Comparison of ENCODE assay signal across 8 cellular contexts in the genomic region with DNA sequence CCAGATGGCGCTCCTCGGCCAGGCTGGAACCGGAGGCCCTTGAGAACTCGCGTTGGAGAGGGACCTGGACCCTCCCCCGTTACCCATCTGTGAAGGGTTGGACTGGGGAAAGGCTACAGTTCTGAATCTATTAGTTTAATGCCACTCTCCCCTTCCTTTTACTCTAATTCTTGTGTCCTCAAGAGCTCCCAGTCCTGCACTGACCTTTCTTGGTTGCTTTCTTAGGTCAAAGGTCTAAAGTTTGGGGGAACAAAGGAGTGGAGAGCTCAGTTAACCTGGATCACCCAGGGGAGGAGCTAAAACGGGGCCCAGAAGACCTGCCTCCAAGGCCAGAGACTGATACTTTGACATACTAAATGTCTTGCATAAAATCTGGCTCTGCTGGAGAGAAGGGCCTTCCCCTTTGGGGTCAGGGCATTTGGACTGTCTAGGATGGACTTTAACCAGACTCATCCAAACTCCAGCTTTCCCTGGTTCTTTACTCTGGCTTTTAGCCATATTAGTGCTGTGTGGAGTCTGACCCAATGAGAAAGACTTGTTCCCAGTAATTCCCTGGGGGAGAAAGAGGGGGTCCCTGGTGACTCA. TPM values are rescaled to one million over a fixed set of nuclear protein-coding genes. Genes with fewer than 3 reads are reported as not detected.
DNase-seq lines count a peak whose midpoint lies in the region; ATAC-seq and TF ChIP-seq lines count a peak whose summit lies in the region.

No MANE protein-coding gene starts in this region.

- TF ChIP-seq CTCF in OCI-LY1 (IDR thresholded peaks at IDR 0.05; ENCODE audit: low read length), result peak; percentile 95; the same call in 1 of the 2 replicates
- TF ChIP-seq CTCF in neutrophil (IDR thresholded peaks at IDR 0.05), result no peak

- ATAC-seq in GM18861 (IDR thresholded peaks at IDR 0.05; ENCODE audit: unreplicated experiment), result no peak

- H3K4me1 ChIP-seq in CD4-positive, alpha-beta memory T cell (ENCODE audit: insufficient read depth, low read length), result peaks cover 13% of the 10 kb centered on the region
- H3K4me1 ChIP-seq in OCI-LY1 (ENCODE audit: insufficient read depth, low read length, severe bottlenecking) (peaks cover 14% of the 10 kb centered on the region), endocrine pancreas (ENCODE audit: control insufficient read depth, insufficient read depth, low read length) (no peaks in the 10 kb centered on the region), neutrophil (ENCODE audit: control insufficient read depth in 1 of 2, insufficient read depth in 1 of 2, low read depth in 1 of 2, low read length in 1 of 2) (peaks cover 24% of the 10 kb centered on the region in 2 experiments)

- no peak overlapping the region for H2AFZ ChIP-seq in OCI-LY1 (ENCODE audit: low read length)

- peak overlapping the region in 1 of 2 donors; percentile 62 for H3K4me3 ChIP-seq in CD4-positive, alpha-beta memory T cell (ENCODE audit: low read length in 2 of 2)
- H3K4me3 ChIP-seq in OCI-LY1 (ENCODE audit: low read depth, low read length, poor library complexity, severe bottlenecking) (no peak overlapping the region), endocrine pancreas (ENCODE audit: control insufficient read depth, insufficient read depth, low read length) (no peak overlapping the region), neutrophil (ENCODE audit: low read depth in 1 of 2, low read length in 1 of 2) (peak overlapping the region; percentile 83 to 86)

- H3K36me3 ChIP-seq in CD4-positive, alpha-beta memory T cell (ENCODE audit: insufficient read depth, low read length), result peaks cover 24% of the 10 kb centered on the region
- peaks cover 21% of the 10 kb centered on the region for H3K36me3 ChIP-seq in OCI-LY1 (ENCODE audit: insufficient read depth, low read length)
- peaks cover 4% of the 10 kb centered on the region for H3K36me3 ChIP-seq in endocrine pancreas (ENCODE audit: control insufficient read depth, insufficient read depth, low read length)
- peaks cover 32% of the 10 kb centered on the region for H3K36me3 ChIP-seq in neutrophil

- no peaks in the 10 kb centered on the region for H4K20me1 ChIP-seq in OCI-LY1 (ENCODE audit: insufficient read depth, low read length)

- H3K9me3 ChIP-seq in CD4-positive, alpha-beta memory T cell (ENCODE audit: control insufficient read depth in 1 of 2, low read length in 2 of 2), result no peaks in the 10 kb centered on the region
- H3K9me3 ChIP-seq in OCI-LY1 (ENCODE audit: low read length) (no peaks in the 10 kb centered on the region), endocrine pancreas (ENCODE audit: control insufficient read depth, low read length) (no peaks in the 10 kb centered on the region), neutrophil (no peaks in the 10 kb centered on the region)

- peak overlapping the region; percentile 84 for H3K4me2 ChIP-seq in OCI-LY1 (ENCODE audit: low read length)

- CTCF ChIA-PET in CD4-positive, alpha-beta memory T cell (lab: Charles Lee; ENCODE audit: partially characterized antibody), result interaction anchor here (0.5 to 13.5 kb wide), 31 partner anchors 9 to 216 kb away, joined by 3 to 343 read pairs (median 9); partner anchors contain the start of genes CD4, CDCA3, COPS7A and GNB3

- no peaks in the 10 kb centered on the region for H3K9me2 ChIP-seq in OCI-LY1 (ENCODE audit: low read depth, low read length)

- no peaks in the 10 kb centered on the region for H3K9me3 Mint-ChIP-seq in CD4-positive, alpha-beta memory T cell

- no peak for DNase-seq in CD4-positive, alpha-beta memory T cell
- DNase-seq in NCI-H524 treated with DMSO at 0.1 percent for 48 hours (lab: John Stamatoyannopoulos, UW), result no peak
- no peak for DNase-seq in NCI-H1694 (lab: John Stamatoyannopoulos, UW)
- no peak for DNase-seq in GM19240 (ENCODE audit: insufficient read length, low spot score)

- no peak overlapping the region for H3K9ac ChIP-seq in OCI-LY1 (ENCODE audit: low read length)
- peak overlapping the region; percentile 42 for H3K9ac ChIP-seq in endocrine pancreas (ENCODE audit: control insufficient read depth, insufficient read depth, low read length)

- H3K36me3 Mint-ChIP-seq in CD4-positive, alpha-beta memory T cell, result peaks cover 5 to 33% of the 10 kb centered on the region in 2 donors

- peaks cover 10 to 26% (median 18%) of the 10 kb centered on the region in 4 donors for H3K4me1 Mint-ChIP-seq in CD4-positive, alpha-beta memory T cell

- no peaks in the 10 kb centered on the region for H3K79me2 ChIP-seq in OCI-LY1 (ENCODE audit: insufficient read depth, low read length)

- POLR2A ChIA-PET in CD4-positive, alpha-beta memory T cell (lab: Charles Lee; ENCODE audit: partially characterized antibody), result interaction anchor here (0.8 to 4.6 kb wide), 27 partner anchors 10 to 355 kb away, joined by 3 to 52 read pairs (median 13); partner anchors contain the start of genes C12orf57, C1RL, CD4 and CDCA3

- peak overlapping the region; percentile 99 to 100 (median 99) for H3K27ac Mint-ChIP-seq in CD4-positive, alpha-beta memory T cell

- H3K27ac ChIP-seq in CD4-positive, alpha-beta memory T cell (ENCODE audit: low read depth, low read length), result peak overlapping the region; percentile 84
- H3K27ac ChIP-seq in OCI-LY1 (ENCODE audit: low read depth, low read length, poor library complexity, severe bottlenecking) (no peak overlapping the region), neutrophil (peak overlapping the region; percentile 97)

- H3F3A ChIP-seq in OCI-LY1 (ENCODE audit: insufficient read depth, low read length), result no peaks in the 10 kb centered on the region

- peak overlapping the region; percentile 94 to 98 (median 96) for H3K4me3 Mint-ChIP-seq in CD4-positive, alpha-beta memory T cell

- H3K27me3 Mint-ChIP-seq in CD4-positive, alpha-beta memory T cell, result peaks cover 0 to 4% of the 10 kb centered on the region in 2 donors

- no peaks in the 10 kb centered on the region for H3K27me3 ChIP-seq in CD4-positive, alpha-beta memory T cell (ENCODE audit: insufficient read depth, low read length)
- H3K27me3 ChIP-seq in OCI-LY1 (ENCODE audit: insufficient read depth, low read length) (no peaks in the 10 kb centered on the region), endocrine pancreas (ENCODE audit: control insufficient read depth, insufficient read depth, low read length) (no peaks in the 10 kb centered on the region), neutrophil (no peaks in the 10 kb centered on the region)

- intact Hi-C loops in CD4-positive, alpha-beta memory T cell (cut with micrococcal nuclease), result loop anchor here (1.0 kb wide), 9 partner anchors 12 to 118 kb away; partner anchors contain the start of genes CDCA3, COPS7A, PTMS and ZNF384

RNA-seq across cellular contexts. Expression of gene MLF2, which starts 0.9 kb away (rescaled TPM):
- total RNA-seq in CD4-positive, alpha-beta memory T cell, result 10 to 100 TPM; 79.8 to 80.3 TPM
- 100 to 1,000 TPM; 111 to 130 TPM for polyA plus RNA-seq in CD4-positive, alpha-beta memory T cell

RNA-seq across cellular contexts. Expression of gene PTMS, which starts 12.3 kb away (rescaled TPM):
- 1 to 10 TPM; 2.0 to 2.9 TPM for total RNA-seq in CD4-positive, alpha-beta memory T cell
- 1 to 10 TPM; 1.3 to 3.6 TPM for polyA plus RNA-seq in CD4-positive, alpha-beta memory T cell

RNA-seq across cellular contexts. Expression of gene LAG3, which starts 18.5 kb away (rescaled TPM):
- total RNA-seq in CD4-positive, alpha-beta memory T cell, result 1 to 10 TPM; 2.4 to 3.8 TPM
- 1 to 10 TPM; 4.9 to 8.3 TPM for polyA plus RNA-seq in CD4-positive, alpha-beta memory T cell

RNA-seq across cellular contexts. Expression of gene COPS7A, which starts 30.0 kb away (rescaled TPM):
- 10 to 100 TPM; 36.9 to 37.7 TPM for total RNA-seq in CD4-positive, alpha-beta memory T cell
- 10 to 100 TPM; 44.7 to 48.6 TPM for polyA plus RNA-seq in CD4-positive, alpha-beta memory T cell

RNA-seq across cellular contexts. Expression of gene CD4, which starts 35.5 kb away (rescaled TPM):
- 100 to 1,000 TPM; 285 to 291 TPM for total RNA-seq in CD4-positive, alpha-beta memory T cell
- polyA plus RNA-seq in CD4-positive, alpha-beta memory T cell, result 100 to 1,000 TPM; 251 to 456 TPM

Comparison
In these comparisons a context has a peak if more than half of its experiments do, and no peak if none do; other contexts are left out.
1. H3K4me3 ChIP-seq: peak in neutrophil (2 of 2); none in OCI-LY1 (single experiment) and endocrine pancreas (single experiment).